ENCODE assay signal across 18 cellular contexts in the genomic region with DNA sequence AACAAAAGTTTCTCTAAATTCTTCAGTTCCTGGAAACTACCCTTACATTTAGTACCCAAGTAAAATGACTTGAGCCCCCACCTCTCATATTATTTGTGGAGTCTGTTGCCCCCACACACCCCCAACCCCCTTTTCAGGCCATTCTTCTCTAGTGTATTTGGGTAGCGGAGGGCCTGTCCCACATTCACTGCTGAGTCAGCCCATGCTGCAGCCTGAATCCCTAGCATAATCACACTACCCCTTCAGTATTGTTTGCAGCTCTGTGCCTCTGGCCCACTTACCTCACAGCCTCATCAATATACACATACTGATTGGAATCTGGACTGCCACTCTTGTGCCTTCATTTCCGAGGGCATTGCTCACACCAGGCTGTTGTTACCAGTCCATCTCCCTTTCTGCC. TPM values are rescaled to one million over a fixed set of nuclear protein-coding genes. Genes with fewer than 3 reads are reported as not detected.
DNase-seq lines count a peak whose midpoint lies in the region; ATAC-seq and TF ChIP-seq lines count a peak whose summit lies in the region.
"Had no signal": no experiment of that assay in that cellular context is flagged by ENCODE, and none has a peak within 500 bp of the region (broad histone marks: within the 10 kb centered on the region; RNA-seq: fewer than 3 reads in every experiment).

No MANE protein-coding gene starts in this region.

- H3F3A ChIP-seq in SK-N-SH (replicated peaks; ENCODE audit: insufficient read depth), result no peaks in the 10 kb centered on the region

- no peak overlapping the region for H3K4me2 ChIP-seq in SK-N-SH

- H3K36me3 Mint-ChIP-seq in activated CD4-positive, alpha-beta T cell treated with anti-CD3 and anti-CD28 coated beads for 36 hours (ENCODE audit: low read depth), result no peaks in the 10 kb centered on the region

- no peaks in the 10 kb centered on the region for H4K20me1 ChIP-seq in SK-N-SH (ENCODE audit: insufficient read depth)

- H3K27me3 ChIP-seq in H7 (ENCODE audit: control insufficient read depth, insufficient read depth, low read length), result no peaks in the 10 kb centered on the region
- H3K27me3 ChIP-seq in iPS-15b (ENCODE audit: control insufficient read depth, insufficient read depth, low read length), result no peaks in the 10 kb centered on the region
- no peaks in the 10 kb centered on the region for H3K27me3 ChIP-seq in SK-N-SH (ENCODE audit: insufficient read depth)

- H3K9me2 ChIP-seq in SK-N-SH, result no peaks in the 10 kb centered on the region

- H3K36me3 ChIP-seq in H7 (replicated peaks; ENCODE audit: control insufficient read depth, insufficient read depth, low read length) (no peaks in the 10 kb centered on the region), iPS-15b (ENCODE audit: control insufficient read depth, insufficient read depth, low read length) (no peaks in the 10 kb centered on the region), SK-N-SH (replicated peaks in 1 of 2; ENCODE audit: control insufficient read depth in 1 of 2, insufficient read depth in 2 of 2, low read length in 1 of 2) (no peaks in the 10 kb centered on the region)
- H3K36me3 ChIP-seq: BE2C had no signal

- H3K9ac ChIP-seq in iPS-15b (ENCODE audit: low read depth, low read length) (peak overlapping the region; percentile 4), SK-N-SH (no peak overlapping the region)

- DNase-seq in H7, result peak; percentile 4
- DNase-seq in NCI-H748 treated with DMSO at 0.1 percent for 48 hours (lab: John Stamatoyannopoulos, UW), result peak; percentile 49
- DNase-seq in activated CD4-positive, alpha-beta T cell treated with anti-CD3 and anti-CD28 coated beads for 36 hours, result no peak
- no peak for DNase-seq in SK-N-SH
- DNase-seq in posterior cingulate gyrus, result no peak
- DNase-seq in NCI-H2171 (lab: John Stamatoyannopoulos, UW), result no peak
- DNase-seq: BE2C; CD4-positive, alpha-beta T cell; DMS79; HFFc6; KG1; NCI-H510A had no signal

- TF ChIP-seq CTCF in SK-N-SH (IDR thresholded peaks at IDR 0.05), result no peak

- intact Hi-C loops in activated CD4-positive, alpha-beta T cell treated with anti-CD3 and anti-CD28 coated beads for 36 hours (cut with DNase I, micrococcal nuclease), result no loop called here
- intact Hi-C loops in posterior cingulate gyrus (cut with DNase I), result no loop called here

- WGBS in SK-N-SH (ENCODE audit: low lambda C conversion rate), result 17% methylated on average over 2 of the region's 2 CpGs

- no peaks in the 10 kb centered on the region for H3K9me3 Mint-ChIP-seq in activated CD4-positive, alpha-beta T cell treated with anti-CD3 and anti-CD28 coated beads for 36 hours (ENCODE audit: low read depth)
- H3K9me3 Mint-ChIP-seq: CD4-positive, alpha-beta T cell; HFFc6; T-helper 1 cell treated with Interleukin-12 subunit alpha and Interleukin-12 subunit beta and Interleukin-4 antibody, amounts not matched to agents 30 μg/mL and 1 μg/mL, for 36 hours had no signal

- no peak for TF ChIP-seq EP300 in SK-N-SH (IDR thresholded peaks at IDR 0.05; ENCODE audit: borderline replicate concordance in 1 of 2, low read depth in 1 of 2, low read length in 1 of 2)

- H3K4me3 Mint-ChIP-seq in activated CD4-positive, alpha-beta T cell treated with anti-CD3 and anti-CD28 coated beads for 36 hours, result no peak overlapping the region
- H3K4me3 Mint-ChIP-seq: CD4-positive, alpha-beta T cell; HFFc6; T-helper 1 cell treated with Interleukin-12 subunit alpha and Interleukin-12 subunit beta and Interleukin-4 antibody, amounts not matched to agents 30 μg/mL and 1 μg/mL, for 36 hours had no signal

- H3K9me3 ChIP-seq in iPS-15b (ENCODE audit: control insufficient read depth, insufficient read depth, low read length) (no peaks in the 10 kb centered on the region), SK-N-SH (no peaks in the 10 kb centered on the region)
- H3K9me3 ChIP-seq: BE2C had no signal

- no peaks in the 10 kb centered on the region for H3K4me1 Mint-ChIP-seq in activated CD4-positive, alpha-beta T cell treated with anti-CD3 and anti-CD28 coated beads for 36 hours

- H3K4me1 ChIP-seq in iPS-15b (ENCODE audit: control insufficient read depth, insufficient read depth, low read length) (peaks cover 5% of the 10 kb centered on the region), SK-N-SH (ENCODE audit: control insufficient read depth in 1 of 2, insufficient read depth in 2 of 2, low read depth in 1 of 2, low read length in 1 of 2) (no peaks in the 10 kb centered on the region)
- H3K4me1 ChIP-seq: BE2C had no signal

- no peak overlapping the region for H2AFZ ChIP-seq in SK-N-SH (ENCODE audit: low read depth)

- ATAC-seq in GM18868 (IDR thresholded peaks at IDR 0.05; ENCODE audit: unreplicated experiment), result peak; percentile 30
- ATAC-seq in activated CD4-positive, alpha-beta T cell treated with anti-CD3 and anti-CD28 coated beads for 36 hours, result no peak

- CTCF ChIA-PET in activated CD4-positive, alpha-beta T cell treated with anti-CD3 and anti-CD28 coated beads for 36 hours (lab: Charles Lee), result no interaction called here
- CTCF ChIA-PET in SK-N-SH (lab: Yijun Ruan, JAX), result no interaction called here

- no peaks in the 10 kb centered on the region for H3K79me2 ChIP-seq in SK-N-SH (ENCODE audit: insufficient read depth)

- no peak for TF ChIP-seq RAD21 in SK-N-SH (IDR thresholded peaks at IDR 0.05; ENCODE audit: low read length)

- no peaks in the 10 kb centered on the region for H3K27me3 Mint-ChIP-seq in activated CD4-positive, alpha-beta T cell treated with anti-CD3 and anti-CD28 coated beads for 36 hours
- H3K27me3 Mint-ChIP-seq: CD4-positive, alpha-beta T cell had no signal

- no peak overlapping the region for H3K27ac Mint-ChIP-seq in activated CD4-positive, alpha-beta T cell treated with anti-CD3 and anti-CD28 coated beads for 36 hours
- H3K27ac Mint-ChIP-seq: CD4-positive, alpha-beta T cell; HFFc6; T-helper 1 cell treated with Interleukin-12 subunit alpha and Interleukin-12 subunit beta and Interleukin-4 antibody, amounts not matched to agents 30 μg/mL and 1 μg/mL, for 36 hours had no signal

- H3K4me3 ChIP-seq in H7 (ENCODE audit: insufficient read depth, low read depth, low read length) (no peak overlapping the region), iPS-15b (ENCODE audit: low read depth, low read length) (no peak overlapping the region), SK-N-SH (ENCODE audit: low read depth in 2 of 2, low read length in 1 of 2) (no peak overlapping the region)

- H3K27ac ChIP-seq in SK-N-SH (ENCODE audit: low read depth in 2 of 2, low read length in 1 of 2), result no peak overlapping the region

- POLR2A ChIA-PET in activated CD4-positive, alpha-beta T cell treated with anti-CD3 and anti-CD28 coated beads for 36 hours (lab: Charles Lee), result no interaction called here
- POLR2A ChIA-PET in SK-N-SH (lab: Yijun Ruan, JAX), result no interaction called here

TF ChIP-seq in SK-N-SH, 30 proteins besides CTCF, POLR2A, EP300 and RAD21:
- TF ChIP-seq MEF2A (IDR thresholded peaks at IDR 0.05; ENCODE audit: borderline replicate concordance, low read depth) (no peak), POLR2AphosphoS5 (IDR thresholded peaks at IDR 0.05; ENCODE audit: low read depth, low read length) (no peak)
TF ChIP-seq in SK-N-SH: peak in this region for 0.

RNA-seq across cellular contexts. Expression of a gene that starts 26.8 kb away (rescaled TPM):
- 0.70 and 1.4 TPM in 2 replicates for total RNA-seq in H7 (2014; rRNA removed; shearing (Covaris generic))
- not detected for total RNA-seq in activated CD4-positive, alpha-beta T cell treated with anti-CD3 and anti-CD28 coated beads for 36 hours
- polyA plus RNA-seq in SK-N-SH (2012; rRNA removed), result not detected in 2 replicates
- not detected in 2 replicates for polyA plus RNA-seq in SK-N-SH (2012; cell fraction: cytosol; rRNA removed)
- polyA plus RNA-seq in SK-N-SH (2012; cell fraction: nucleus; rRNA removed), result not detected in 2 replicates
- total RNA-seq: CD4-positive, alpha-beta T cell; H4; HFFc6; HT-29 had no signal
- polyA plus RNA-seq: AG04450 had no signal

Comparison
In these comparisons a context has a peak if more than half of its experiments do, and no peak if none do; other contexts are left out.
1. DNase-seq: peak in H7 (single experiment) and NCI-H748 treated with DMSO at 0.1 percent for 48 hours (single experiment); none in activated CD4-positive, alpha-beta T cell treated with anti-CD3 and anti-CD28 coated beads for 36 hours (single experiment), SK-N-SH (single experiment), posterior cingulate gyrus (0 of 10) and NCI-H2171 (single experiment).